Comparison of ENCODE assay signal across 1 cellular context in the genomic region with DNA sequence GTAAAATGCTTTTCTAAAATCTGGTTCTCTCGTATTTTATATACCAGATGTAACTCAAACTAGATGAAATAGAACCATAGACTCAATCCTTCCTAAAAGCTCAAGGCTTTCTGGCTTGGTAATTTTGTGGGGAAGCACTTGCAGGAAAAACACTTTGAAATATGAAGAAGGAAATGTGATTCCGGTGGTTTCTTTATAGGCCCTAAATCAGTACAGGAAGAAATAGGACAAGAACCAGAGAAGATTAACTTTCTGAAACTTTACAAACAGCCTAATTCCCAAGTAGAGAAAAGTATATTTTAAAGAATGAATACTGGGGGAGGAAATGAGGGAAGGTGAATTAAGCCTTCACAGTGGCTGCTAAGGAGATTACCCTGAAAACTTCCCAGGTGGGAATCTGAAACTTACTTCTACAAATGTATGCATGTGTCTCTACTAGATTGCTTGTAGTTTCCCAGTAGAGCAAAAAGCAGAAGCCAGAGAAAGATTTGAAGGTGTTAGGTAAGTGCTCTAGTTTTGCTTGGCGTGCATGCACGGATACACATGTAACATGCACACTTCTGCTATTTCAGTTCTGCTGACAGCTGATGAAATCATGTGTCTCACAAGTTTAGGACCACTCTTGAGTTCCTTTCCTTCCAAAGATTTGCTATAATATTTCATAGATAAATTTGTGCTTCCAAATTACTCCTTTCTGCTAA.
TF ChIP-seq lines count a peak whose summit lies in the region.

No MANE protein-coding gene starts in this region.

TF ChIP-seq in GM12878, 131 proteins besides CTCF, POLR2A, EP300 and RAD21 (continued from another document and continues in another):
- TF ChIP-seq RELA (IDR thresholded peaks at IDR 0.05; ENCODE audit: borderline replicate concordance, partially characterized antibody) (no peak), ZNF207 (IDR thresholded peaks at IDR 0.05; ENCODE audit: borderline replicate concordance) (0 out of 2 replicates have a peak, but pooled peaks have one; percentile 33), RUNX3 (IDR thresholded peaks at IDR 0.05; ENCODE audit: low read length) (peak; percentile 27; the same call in 1 of the 2 replicates), ZNF24 (IDR thresholded peaks at IDR 0.05) (no peak), RAD51 (IDR thresholded peaks at IDR 0.05) (peak; percentile 84), EGR1 (IDR thresholded peaks at IDR 0.05; ENCODE audit: borderline replicate concordance in 1 of 2, low read depth in 2 of 2, low read length in 2 of 2) (no peak), SUZ12 (IDR thresholded peaks at IDR 0.05; ENCODE audit: unreplicated experiment) (no peak), MTA2 (IDR thresholded peaks at IDR 0.05; ENCODE audit: low read depth) (peak; percentile 61; the same call in 1 of the 2 replicates), ZNF384 (IDR thresholded peaks at IDR 0.05; ENCODE audit: borderline replicate concordance, low read depth, low read length) (no peak; the same call in 1 of the 2 replicates), BCL11A (IDR thresholded peaks at IDR 0.05; ENCODE audit: low read depth, low read length) (peak; percentile 55; the same call in 1 of the 2 replicates), NFXL1 (IDR thresholded peaks at IDR 0.05; ENCODE audit: borderline replicate concordance) (no peak), GATAD2B (conservative IDR thresholded peaks at IDR 0.05; ENCODE audit: low read depth) (no peak; the same call in none of the 2 replicates), FOXK2 (IDR thresholded peaks at IDR 0.05) (no peak), EZH2 (IDR thresholded peaks at IDR 0.05; ENCODE audit: borderline replicate concordance, control insufficient read depth, low read depth, low read length) (no peak), MEF2B (IDR thresholded peaks at IDR 0.05; ENCODE audit: partially characterized antibody, poor library complexity, severe bottlenecking) (peak; percentile 83), SP1 (IDR thresholded peaks at IDR 0.05; ENCODE audit: low read depth, low read length) (no peak)
- TF ChIP-seq, protein P1, sequence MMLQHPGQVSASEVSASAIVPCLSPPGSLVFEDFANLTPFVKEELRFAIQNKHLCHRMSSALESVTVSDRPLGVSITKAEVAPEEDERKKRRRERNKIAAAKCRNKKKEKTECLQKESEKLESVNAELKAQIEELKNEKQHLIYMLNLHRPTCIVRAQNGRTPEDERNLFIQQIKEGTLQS (IDR thresholded peaks at IDR 0.05; ENCODE audit: borderline replicate concordance, extremely low read depth, low read depth, low read length) = no peak
- TF ChIP-seq, protein P2, sequence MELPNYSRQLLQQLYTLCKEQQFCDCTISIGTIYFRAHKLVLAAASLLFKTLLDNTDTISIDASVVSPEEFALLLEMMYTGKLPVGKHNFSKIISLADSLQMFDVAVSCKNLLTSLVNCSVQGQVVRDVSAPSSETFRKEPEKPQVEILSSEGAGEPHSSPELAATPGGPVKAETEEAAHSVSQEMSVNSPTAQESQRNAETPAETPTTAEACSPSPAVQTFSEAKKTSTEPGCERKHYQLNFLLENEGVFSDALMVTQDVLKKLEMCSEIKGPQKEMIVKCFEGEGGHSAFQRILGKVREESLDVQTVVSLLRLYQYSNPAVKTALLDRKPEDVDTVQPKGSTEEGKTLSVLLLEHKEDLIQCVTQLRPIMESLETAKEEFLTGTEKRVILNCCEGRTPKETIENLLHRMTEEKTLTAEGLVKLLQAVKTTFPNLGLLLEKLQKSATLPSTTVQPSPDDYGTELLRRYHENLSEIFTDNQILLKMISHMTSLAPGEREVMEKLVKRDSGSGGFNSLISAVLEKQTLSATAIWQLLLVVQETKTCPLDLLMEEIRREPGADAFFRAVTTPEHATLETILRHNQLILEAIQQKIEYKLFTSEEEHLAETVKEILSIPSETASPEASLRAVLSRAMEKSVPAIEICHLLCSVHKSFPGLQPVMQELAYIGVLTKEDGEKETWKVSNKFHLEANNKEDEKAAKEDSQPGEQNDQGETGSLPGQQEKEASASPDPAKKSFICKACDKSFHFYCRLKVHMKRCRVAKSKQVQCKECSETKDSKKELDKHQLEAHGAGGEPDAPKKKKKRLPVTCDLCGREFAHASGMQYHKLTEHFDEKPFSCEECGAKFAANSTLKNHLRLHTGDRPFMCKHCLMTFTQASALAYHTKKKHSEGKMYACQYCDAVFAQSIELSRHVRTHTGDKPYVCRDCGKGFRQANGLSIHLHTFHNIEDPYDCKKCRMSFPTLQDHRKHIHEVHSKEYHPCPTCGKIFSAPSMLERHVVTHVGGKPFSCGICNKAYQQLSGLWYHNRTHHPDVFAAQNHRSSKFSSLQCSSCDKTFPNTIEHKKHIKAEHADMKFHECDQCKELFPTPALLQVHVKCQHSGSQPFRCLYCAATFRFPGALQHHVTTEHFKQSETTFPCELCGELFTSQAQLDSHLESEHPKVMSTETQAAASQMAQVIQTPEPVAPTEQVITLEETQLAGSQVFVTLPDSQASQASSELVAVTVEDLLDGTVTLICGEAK (IDR thresholded peaks at IDR 0.05; ENCODE audit: borderline replicate concordance) = no peak; the same call in 1 of the 2 replicates
- TF ChIP-seq, protein P3, sequence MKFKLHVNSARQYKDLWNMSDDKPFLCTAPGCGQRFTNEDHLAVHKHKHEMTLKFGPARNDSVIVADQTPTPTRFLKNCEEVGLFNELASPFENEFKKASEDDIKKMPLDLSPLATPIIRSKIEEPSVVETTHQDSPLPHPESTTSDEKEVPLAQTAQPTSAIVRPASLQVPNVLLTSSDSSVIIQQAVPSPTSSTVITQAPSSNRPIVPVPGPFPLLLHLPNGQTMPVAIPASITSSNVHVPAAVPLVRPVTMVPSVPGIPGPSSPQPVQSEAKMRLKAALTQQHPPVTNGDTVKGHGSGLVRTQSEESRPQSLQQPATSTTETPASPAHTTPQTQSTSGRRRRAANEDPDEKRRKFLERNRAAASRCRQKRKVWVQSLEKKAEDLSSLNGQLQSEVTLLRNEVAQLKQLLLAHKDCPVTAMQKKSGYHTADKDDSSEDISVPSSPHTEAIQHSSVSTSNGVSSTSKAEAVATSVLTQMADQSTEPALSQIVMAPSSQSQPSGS (IDR thresholded peaks at IDR 0.05; ENCODE audit: low read length) = peak; percentile 90
- TF ChIP-seq, protein P4, sequence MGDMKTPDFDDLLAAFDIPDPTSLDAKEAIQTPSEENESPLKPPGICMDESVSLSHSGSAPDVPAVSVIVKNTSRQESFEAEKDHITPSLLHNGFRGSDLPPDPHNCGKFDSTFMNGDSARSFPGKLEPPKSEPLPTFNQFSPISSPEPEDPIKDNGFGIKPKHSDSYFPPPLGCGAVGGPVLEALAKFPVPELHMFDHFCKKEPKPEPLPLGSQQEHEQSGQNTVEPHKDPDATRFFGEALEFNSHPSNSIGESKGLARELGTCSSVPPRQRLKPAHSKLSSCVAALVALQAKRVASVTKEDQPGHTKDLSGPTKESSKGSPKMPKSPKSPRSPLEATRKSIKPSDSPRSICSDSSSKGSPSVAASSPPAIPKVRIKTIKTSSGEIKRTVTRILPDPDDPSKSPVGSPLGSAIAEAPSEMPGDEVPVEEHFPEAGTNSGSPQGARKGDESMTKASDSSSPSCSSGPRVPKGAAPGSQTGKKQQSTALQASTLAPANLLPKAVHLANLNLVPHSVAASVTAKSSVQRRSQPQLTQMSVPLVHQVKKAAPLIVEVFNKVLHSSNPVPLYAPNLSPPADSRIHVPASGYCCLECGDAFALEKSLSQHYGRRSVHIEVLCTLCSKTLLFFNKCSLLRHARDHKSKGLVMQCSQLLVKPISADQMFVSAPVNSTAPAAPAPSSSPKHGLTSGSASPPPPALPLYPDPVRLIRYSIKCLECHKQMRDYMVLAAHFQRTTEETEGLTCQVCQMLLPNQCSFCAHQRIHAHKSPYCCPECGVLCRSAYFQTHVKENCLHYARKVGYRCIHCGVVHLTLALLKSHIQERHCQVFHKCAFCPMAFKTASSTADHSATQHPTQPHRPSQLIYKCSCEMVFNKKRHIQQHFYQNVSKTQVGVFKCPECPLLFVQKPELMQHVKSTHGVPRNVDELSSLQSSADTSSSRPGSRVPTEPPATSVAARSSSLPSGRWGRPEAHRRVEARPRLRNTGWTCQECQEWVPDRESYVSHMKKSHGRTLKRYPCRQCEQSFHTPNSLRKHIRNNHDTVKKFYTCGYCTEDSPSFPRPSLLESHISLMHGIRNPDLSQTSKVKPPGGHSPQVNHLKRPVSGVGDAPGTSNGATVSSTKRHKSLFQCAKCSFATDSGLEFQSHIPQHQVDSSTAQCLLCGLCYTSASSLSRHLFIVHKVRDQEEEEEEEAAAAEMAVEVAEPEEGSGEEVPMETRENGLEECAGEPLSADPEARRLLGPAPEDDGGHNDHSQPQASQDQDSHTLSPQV (IDR thresholded peaks at IDR 0.05) = no peak
- TF ChIP-seq, protein P5, sequence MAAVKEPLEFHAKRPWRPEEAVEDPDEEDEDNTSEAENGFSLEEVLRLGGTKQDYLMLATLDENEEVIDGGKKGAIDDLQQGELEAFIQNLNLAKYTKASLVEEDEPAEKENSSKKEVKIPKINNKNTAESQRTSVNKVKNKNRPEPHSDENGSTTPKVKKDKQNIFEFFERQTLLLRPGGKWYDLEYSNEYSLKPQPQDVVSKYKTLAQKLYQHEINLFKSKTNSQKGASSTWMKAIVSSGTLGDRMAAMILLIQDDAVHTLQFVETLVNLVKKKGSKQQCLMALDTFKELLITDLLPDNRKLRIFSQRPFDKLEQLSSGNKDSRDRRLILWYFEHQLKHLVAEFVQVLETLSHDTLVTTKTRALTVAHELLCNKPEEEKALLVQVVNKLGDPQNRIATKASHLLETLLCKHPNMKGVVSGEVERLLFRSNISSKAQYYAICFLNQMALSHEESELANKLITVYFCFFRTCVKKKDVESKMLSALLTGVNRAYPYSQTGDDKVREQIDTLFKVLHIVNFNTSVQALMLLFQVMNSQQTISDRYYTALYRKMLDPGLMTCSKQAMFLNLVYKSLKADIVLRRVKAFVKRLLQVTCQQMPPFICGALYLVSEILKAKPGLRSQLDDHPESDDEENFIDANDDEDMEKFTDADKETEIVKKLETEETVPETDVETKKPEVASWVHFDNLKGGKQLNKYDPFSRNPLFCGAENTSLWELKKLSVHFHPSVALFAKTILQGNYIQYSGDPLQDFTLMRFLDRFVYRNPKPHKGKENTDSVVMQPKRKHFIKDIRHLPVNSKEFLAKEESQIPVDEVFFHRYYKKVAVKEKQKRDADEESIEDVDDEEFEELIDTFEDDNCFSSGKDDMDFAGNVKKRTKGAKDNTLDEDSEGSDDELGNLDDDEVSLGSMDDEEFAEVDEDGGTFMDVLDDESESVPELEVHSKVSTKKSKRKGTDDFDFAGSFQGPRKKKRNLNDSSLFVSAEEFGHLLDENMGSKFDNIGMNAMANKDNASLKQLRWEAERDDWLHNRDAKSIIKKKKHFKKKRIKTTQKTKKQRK (IDR thresholded peaks at IDR 0.05; ENCODE audit: low read depth, low read length) = no peak
- TF ChIP-seq, protein P6, sequence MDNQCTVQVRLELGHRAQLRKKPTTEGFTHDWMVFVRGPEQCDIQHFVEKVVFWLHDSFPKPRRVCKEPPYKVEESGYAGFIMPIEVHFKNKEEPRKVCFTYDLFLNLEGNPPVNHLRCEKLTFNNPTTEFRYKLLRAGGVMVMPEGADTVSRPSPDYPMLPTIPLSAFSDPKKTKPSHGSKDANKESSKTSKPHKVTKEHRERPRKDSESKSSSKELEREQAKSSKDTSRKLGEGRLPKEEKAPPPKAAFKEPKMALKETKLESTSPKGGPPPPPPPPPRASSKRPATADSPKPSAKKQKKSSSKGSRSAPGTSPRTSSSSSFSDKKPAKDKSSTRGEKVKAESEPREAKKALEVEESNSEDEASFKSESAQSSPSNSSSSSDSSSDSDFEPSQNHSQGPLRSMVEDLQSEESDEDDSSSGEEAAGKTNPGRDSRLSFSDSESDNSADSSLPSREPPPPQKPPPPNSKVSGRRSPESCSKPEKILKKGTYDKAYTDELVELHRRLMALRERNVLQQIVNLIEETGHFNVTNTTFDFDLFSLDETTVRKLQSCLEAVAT (IDR thresholded peaks at IDR 0.05) = 0 out of 2 replicates have a peak, but pooled peaks have one; percentile 54
- TF ChIP-seq, protein P7, sequence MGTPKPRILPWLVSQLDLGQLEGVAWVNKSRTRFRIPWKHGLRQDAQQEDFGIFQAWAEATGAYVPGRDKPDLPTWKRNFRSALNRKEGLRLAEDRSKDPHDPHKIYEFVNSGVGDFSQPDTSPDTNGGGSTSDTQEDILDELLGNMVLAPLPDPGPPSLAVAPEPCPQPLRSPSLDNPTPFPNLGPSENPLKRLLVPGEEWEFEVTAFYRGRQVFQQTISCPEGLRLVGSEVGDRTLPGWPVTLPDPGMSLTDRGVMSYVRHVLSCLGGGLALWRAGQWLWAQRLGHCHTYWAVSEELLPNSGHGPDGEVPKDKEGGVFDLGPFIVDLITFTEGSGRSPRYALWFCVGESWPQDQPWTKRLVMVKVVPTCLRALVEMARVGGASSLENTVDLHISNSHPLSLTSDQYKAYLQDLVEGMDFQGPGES (IDR thresholded peaks at IDR 0.05) = no peak
- TF ChIP-seq, protein P8, sequence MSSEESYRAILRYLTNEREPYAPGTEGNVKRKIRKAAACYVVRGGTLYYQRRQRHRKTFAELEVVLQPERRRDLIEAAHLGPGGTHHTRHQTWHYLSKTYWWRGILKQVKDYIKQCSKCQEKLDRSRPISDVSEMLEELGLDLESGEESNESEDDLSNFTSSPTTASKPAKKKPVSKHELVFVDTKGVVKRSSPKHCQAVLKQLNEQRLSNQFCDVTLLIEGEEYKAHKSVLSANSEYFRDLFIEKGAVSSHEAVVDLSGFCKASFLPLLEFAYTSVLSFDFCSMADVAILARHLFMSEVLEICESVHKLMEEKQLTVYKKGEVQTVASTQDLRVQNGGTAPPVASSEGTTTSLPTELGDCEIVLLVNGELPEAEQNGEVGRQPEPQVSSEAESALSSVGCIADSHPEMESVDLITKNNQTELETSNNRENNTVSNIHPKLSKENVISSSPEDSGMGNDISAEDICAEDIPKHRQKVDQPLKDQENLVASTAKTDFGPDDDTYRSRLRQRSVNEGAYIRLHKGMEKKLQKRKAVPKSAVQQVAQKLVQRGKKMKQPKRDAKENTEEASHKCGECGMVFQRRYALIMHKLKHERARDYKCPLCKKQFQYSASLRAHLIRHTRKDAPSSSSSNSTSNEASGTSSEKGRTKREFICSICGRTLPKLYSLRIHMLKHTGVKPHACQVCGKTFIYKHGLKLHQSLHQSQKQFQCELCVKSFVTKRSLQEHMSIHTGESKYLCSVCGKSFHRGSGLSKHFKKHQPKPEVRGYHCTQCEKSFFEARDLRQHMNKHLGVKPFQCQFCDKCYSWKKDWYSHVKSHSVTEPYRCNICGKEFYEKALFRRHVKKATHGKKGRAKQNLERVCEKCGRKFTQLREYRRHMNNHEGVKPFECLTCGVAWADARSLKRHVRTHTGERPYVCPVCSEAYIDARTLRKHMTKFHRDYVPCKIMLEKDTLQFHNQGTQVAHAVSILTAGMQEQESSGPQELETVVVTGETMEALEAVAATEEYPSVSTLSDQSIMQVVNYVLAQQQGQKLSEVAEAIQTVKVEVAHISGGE (CRISPR knock-in tag; IDR thresholded peaks at IDR 0.05) = no peak
- TF ChIP-seq, protein P9, sequence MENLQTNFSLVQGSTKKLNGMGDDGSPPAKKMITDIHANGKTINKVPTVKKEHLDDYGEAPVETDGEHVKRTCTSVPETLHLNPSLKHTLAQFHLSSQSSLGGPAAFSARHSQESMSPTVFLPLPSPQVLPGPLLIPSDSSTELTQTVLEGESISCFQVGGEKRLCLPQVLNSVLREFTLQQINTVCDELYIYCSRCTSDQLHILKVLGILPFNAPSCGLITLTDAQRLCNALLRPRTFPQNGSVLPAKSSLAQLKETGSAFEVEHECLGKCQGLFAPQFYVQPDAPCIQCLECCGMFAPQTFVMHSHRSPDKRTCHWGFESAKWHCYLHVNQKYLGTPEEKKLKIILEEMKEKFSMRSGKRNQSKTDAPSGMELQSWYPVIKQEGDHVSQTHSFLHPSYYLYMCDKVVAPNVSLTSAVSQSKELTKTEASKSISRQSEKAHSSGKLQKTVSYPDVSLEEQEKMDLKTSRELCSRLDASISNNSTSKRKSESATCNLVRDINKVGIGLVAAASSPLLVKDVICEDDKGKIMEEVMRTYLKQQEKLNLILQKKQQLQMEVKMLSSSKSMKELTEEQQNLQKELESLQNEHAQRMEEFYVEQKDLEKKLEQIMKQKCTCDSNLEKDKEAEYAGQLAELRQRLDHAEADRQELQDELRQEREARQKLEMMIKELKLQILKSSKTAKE (IDR thresholded peaks at IDR 0.05; ENCODE audit: low read depth, poor library complexity, severe bottlenecking) = peak; percentile 82
